In genomic region chr9:761793-762190, GRCh38 we compare ENCODE assay signal across 17 cellular contexts.
"Had no signal": no experiment of that assay in that cellular context is flagged by ENCODE, and none has a peak within 500 bp of the region (broad histone marks: within the 10 kb centered on the region; RNA-seq: fewer than 3 reads in every experiment).

No MANE protein-coding gene starts in this region.

- H3K79me2 ChIP-seq: parathyroid adenoma had no signal

- H3K27me3 ChIP-seq: colonic mucosa, left lung, tibial nerve had no signal

- H3K4me1 ChIP-seq: colonic mucosa, parathyroid adenoma had no signal

- FAIRE-seq: frontal cortex, small intestine had no signal

- H3K4me3 Mint-ChIP-seq: endodermal cell, nephron progenitor cell had no signal

- H2AFZ ChIP-seq: parathyroid adenoma had no signal

- H3K9me3 ChIP-seq: colonic mucosa, left lung, psoas muscle, tibial nerve had no signal

- DNase-seq: cerebellar nuclear complex; colonic mucosa; effector CD4-positive, alpha-beta T cell; endodermal cell; islet precursor cell; left lung; midbrain; nephron progenitor cell; psoas muscle; retina; small intestine; stimulated activated CD4-positive, alpha-beta T cell treated with anti-CD3 and anti-CD28 coated beads, Interleukin-12 subunit alpha, Interleukin-12 subunit beta, amount 100 ng/mL, for 4 hours; stimulated activated naive CD4-positive, alpha-beta T cell treated with Interleukin-2 at 50 U/mL for 16 hours had no signal

- ATAC-seq: psoas muscle had no signal

- H3K4me3 ChIP-seq: colonic mucosa, left lung, lung, psoas muscle, tibial nerve had no signal

- H3K9ac ChIP-seq: parathyroid adenoma had no signal

- H3K36me3 ChIP-seq: colonic mucosa, left lung, tibial nerve had no signal

- H3K27ac ChIP-seq: colonic mucosa, left lung, parathyroid adenoma, psoas muscle, tibial nerve had no signal

- H3K9me3 Mint-ChIP-seq: nephron progenitor cell had no signal

- H3K27ac Mint-ChIP-seq: endodermal cell, nephron progenitor cell had no signal
